In the genomic region with DNA sequence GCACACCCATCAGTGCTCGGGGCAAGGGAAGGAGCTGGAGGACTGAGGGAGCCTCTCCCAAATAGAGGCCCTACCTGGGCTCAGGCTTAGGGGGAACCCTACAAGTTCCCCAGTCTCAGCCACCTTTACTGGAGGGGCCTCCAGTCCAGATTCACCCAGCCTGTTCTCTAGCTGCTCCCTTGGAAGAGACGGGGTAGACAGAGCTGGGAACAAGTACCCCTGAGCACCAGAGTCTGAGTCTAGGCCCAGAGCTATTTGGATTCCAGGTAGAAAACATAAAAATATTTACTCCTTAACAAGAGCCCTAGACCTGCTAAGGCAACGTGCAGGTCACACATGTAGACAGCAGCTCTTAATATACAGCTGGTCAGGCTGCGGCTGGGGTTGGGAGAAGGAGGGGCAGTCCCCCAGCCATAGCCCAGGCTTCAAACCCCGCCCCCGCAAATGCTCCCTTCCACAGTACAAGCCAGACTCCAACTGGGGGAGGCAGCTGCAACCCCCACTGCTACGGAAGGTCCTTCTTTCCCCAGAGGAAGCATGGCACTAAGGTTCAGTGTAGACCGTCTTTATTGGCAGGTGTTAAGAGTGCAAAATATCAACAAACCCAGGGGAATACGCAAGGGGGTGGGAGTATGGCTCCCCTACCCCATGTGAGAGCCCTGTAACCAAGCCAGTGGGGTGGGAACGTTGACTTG, we compare ENCODE assay signal across 12 cellular contexts. TPM values are rescaled to one million over a fixed set of nuclear protein-coding genes. Genes with fewer than 3 reads are reported as not detected.
A peak's percentile ranks its signal among the peaks of the same experiment; 100 is the strongest.
DNase-seq lines count a peak whose midpoint lies in the region; ATAC-seq and TF ChIP-seq lines count a peak whose summit lies in the region.
"Had no signal": no experiment of that assay in that cellular context is flagged by ENCODE, and none has a peak within 500 bp of the region (broad histone marks: within the 10 kb centered on the region; RNA-seq: fewer than 3 reads in every experiment).

No MANE protein-coding gene starts in this region.

- H3K9me3 Mint-ChIP-seq in activated T-cell treated with anti-CD3 and anti-CD28 coated beads, Interleukin-2, amount 50 U/mL, for 24 hours: no peaks in the 10 kb centered on the region
- H3K9me3 Mint-ChIP-seq: activated T-cell treated with anti-CD3 and anti-CD28 coated beads, Interleukin-2, amount 50 U/mL, for 72 hours had no signal

- H3K79me2 ChIP-seq in parathyroid adenoma: no peaks in the 10 kb centered on the region

- no peaks in the 10 kb centered on the region for H3K9me3 ChIP-seq in Panc1 (ENCODE audit: control insufficient read depth, insufficient read depth, low read depth, low read length)
- no peaks in the 10 kb centered on the region for H3K9me3 ChIP-seq in heart left ventricle
- no peaks in the 10 kb centered on the region for H3K9me3 ChIP-seq in parathyroid adenoma (ENCODE audit: control insufficient read depth, low read length)
- H3K9me3 ChIP-seq in spleen: no peaks in the 10 kb centered on the region

- CTCF ChIA-PET in Panc1 (lab: Charles Lee): interaction anchor here (0.5 kb wide), 1 partner anchor 281 kb away, joined by 4 read pairs; no protein-coding TSS in a partner anchor

- TF ChIP-seq CTCF in Panc1 (IDR thresholded peaks at IDR 0.05) (no peak), heart left ventricle (IDR thresholded peaks at IDR 0.05) (no peak), parathyroid adenoma (IDR thresholded peaks at IDR 0.05) (no peak), spleen (IDR thresholded peaks at IDR 0.05 in 8 of 11, conservative IDR thresholded peaks at IDR 0.05 in 3 of 11) (no peak)

- H3K27ac Mint-ChIP-seq in activated T-cell treated with anti-CD3 and anti-CD28 coated beads, Interleukin-2, amount 50 U/mL, for 24 hours: no peak overlapping the region
- H3K27ac Mint-ChIP-seq: activated T-cell treated with anti-CD3 and anti-CD28 coated beads, Interleukin-2, amount 50 U/mL, for 72 hours had no signal

- TF ChIP-seq POLR2A in heart left ventricle (IDR thresholded peaks at IDR 0.05) (no peak), spleen (IDR thresholded peaks at IDR 0.05) (no peak)

- peak; percentile 56 for DNase-seq in EH (ENCODE audit: low read depth)
- DNase-seq in Panc1 (ENCODE audit: low read depth, low spot score): no peak
- DNase-seq in heart left ventricle: peak in 2 of 5 donors; percentile 33 to 57
- DNase-seq in CD1c-positive myeloid dendritic cell (ENCODE audit: extremely low spot score): no peak
- no peak for DNase-seq in activated T-cell treated with anti-CD3 and anti-CD28 coated beads, Interleukin-2, amount 50 U/mL, for 24 hours
- no peak for DNase-seq in spleen
- no peak for DNase-seq in anterior cingulate cortex (lab: John Stamatoyannopoulos, UW)
- DNase-seq: activated T-cell treated with anti-CD3 and anti-CD28 coated beads, Interleukin-2, amount 50 U/mL, for 72 hours; dermis blood vessel endothelial cell; NCI-H2029 had no signal

- H3K27ac ChIP-seq in Panc1 (ENCODE audit: low read length): peak overlapping the region; percentile 62
- peak overlapping the region in 6 of 12 donors; percentile 16 to 80 (median 31) for H3K27ac ChIP-seq in heart left ventricle
- H3K27ac ChIP-seq in parathyroid adenoma: no peak overlapping the region
- H3K27ac ChIP-seq in spleen: no peak overlapping the region

- H3K4me3 ChIP-seq in Panc1 (ENCODE audit: low read depth in 2 of 2, low read length in 2 of 2): no peak overlapping the region
- H3K4me3 ChIP-seq in heart left ventricle: no peak overlapping the region
- no peak overlapping the region for H3K4me3 ChIP-seq in parathyroid adenoma (ENCODE audit: low read depth, low read length)
- no peak overlapping the region for H3K4me3 ChIP-seq in spleen

- POLR2A ChIA-PET in Panc1 (lab: Charles Lee): interaction anchor here (0.6 kb wide), 1 partner anchor 200 kb away, joined by 10 read pairs; no protein-coding TSS in a partner anchor

- H3K4me1 Mint-ChIP-seq in activated T-cell treated with anti-CD3 and anti-CD28 coated beads, Interleukin-2, amount 50 U/mL, for 24 hours (ENCODE audit: low read depth): no peaks in the 10 kb centered on the region

- H3K27me3 Mint-ChIP-seq in activated T-cell treated with anti-CD3 and anti-CD28 coated beads, Interleukin-2, amount 50 U/mL, for 24 hours: peaks cover 18% of the 10 kb centered on the region

- H3K4me2 ChIP-seq in parathyroid adenoma (ENCODE audit: low read length): no peak overlapping the region

- WGBS in heart left ventricle, 4 donors: 54 to 62% (median 60%) methylated on average over 10 of the region's 10 CpGs
- 71 to 79% (median 73%) methylated on average over 9 to 10 of the region's 10 CpGs for WGBS in spleen, 5 donors

- no peaks in the 10 kb centered on the region for H3K27me3 ChIP-seq in Panc1 (ENCODE audit: control insufficient read depth, insufficient read depth, low read length)
- H3K27me3 ChIP-seq in heart left ventricle: no peaks in the 10 kb centered on the region
- H3K27me3 ChIP-seq in parathyroid adenoma (ENCODE audit: control insufficient read depth, insufficient read depth, low read length): no peaks in the 10 kb centered on the region
- H3K27me3 ChIP-seq in spleen (replicated peaks in 1 of 7): no peaks in the 10 kb centered on the region

- intact Hi-C loops in Panc1 (cut with micrococcal nuclease; ENCODE audit: unreplicated experiment) (no loop called here), heart left ventricle (cut with DNase I) (no loop called here), spleen (cut with DNase I; ENCODE audit: low total_unique reads) (no loop called here)

- H3K9ac ChIP-seq in parathyroid adenoma: no peak overlapping the region

- peak overlapping the region; percentile 46 for H2AFZ ChIP-seq in parathyroid adenoma

- no TSS peak for BruUV-seq in Panc1 (replicated peaks; lab: Mats Ljungman, UMichigan)

- H3K4me3 Mint-ChIP-seq in activated T-cell treated with anti-CD3 and anti-CD28 coated beads, Interleukin-2, amount 50 U/mL, for 24 hours: no peak overlapping the region
- H3K4me3 Mint-ChIP-seq: activated T-cell treated with anti-CD3 and anti-CD28 coated beads, Interleukin-2, amount 50 U/mL, for 72 hours had no signal

- no peaks in the 10 kb centered on the region for H3K36me3 Mint-ChIP-seq in activated T-cell treated with anti-CD3 and anti-CD28 coated beads, Interleukin-2, amount 50 U/mL, for 24 hours (ENCODE audit: low read depth)

- ATAC-seq in Panc1 (peak; percentile 17; the same call in 1 of the 2 replicates), heart left ventricle (peak in 3 of 4 donors; percentile 32 to 51 (median 44))
- ATAC-seq: activated T-cell treated with anti-CD3 and anti-CD28 coated beads, Interleukin-2, amount 50 U/mL, for 72 hours had no signal

- in situ Hi-C loops in Panc1 (cut with HindIII; ENCODE audit: low pct_unique_long_range_greater_than_20kb, low sequenced_read_pairs): no loop called here

- H3K4me1 ChIP-seq in Panc1 (ENCODE audit: control insufficient read depth, insufficient read depth, low read length) (peaks cover 73% of the 10 kb centered on the region), heart left ventricle (peaks cover 6 to 61% (median 35%) of the 10 kb centered on the region in 12 donors), parathyroid adenoma (peaks cover 20% of the 10 kb centered on the region), spleen (peaks cover 3 to 39% (median 22%) of the 10 kb centered on the region in 6 donors)

- H3K36me3 ChIP-seq in Panc1 (ENCODE audit: control insufficient read depth, insufficient read depth, low read length): no peaks in the 10 kb centered on the region
- peaks cover 0 to 16% (median 0%) of the 10 kb centered on the region in 9 donors for H3K36me3 ChIP-seq in heart left ventricle
- no peaks in the 10 kb centered on the region for H3K36me3 ChIP-seq in parathyroid adenoma (ENCODE audit: control insufficient read depth, insufficient read depth, low read length)
- no peaks in the 10 kb centered on the region for H3K36me3 ChIP-seq in spleen

RNA-seq across cellular contexts. Expression of gene TENT5B, which starts 8.0 kb away (rescaled TPM):
- total RNA-seq in Panc1 (2021; ENCODE audit: unreplicated experiment) (12.6 TPM), heart left ventricle (10 to 100 TPM in 8 of 9 donors, 1 to 10 TPM in 1; 9.1 to 78.4 (median 32.6) TPM), spleen (under 1 TPM in 6 of 7 donors, not detected in 1; 0.43 to 0.65 (median 0.47) TPM)
- 9.5 TPM for polyA plus RNA-seq in Panc1 (2012; ENCODE audit: insufficient read length)
- polyA plus RNA-seq in heart left ventricle (10 to 100 TPM; 19.8 to 62.2 TPM), spleen (1 to 10 TPM in 1 of 3 donors, under 1 TPM in 2; 0.41 to 1.0 (median 0.74) TPM)
- total RNA-seq: T-helper 1 cell treated with Interleukin-12 subunit alpha and Interleukin-12 subunit beta and Interleukin-4 antibody, amounts not matched to agents 30 ng/mL and 1 ng/mL, for 36 hours had no signal

RNA-seq across cellular contexts. Expression of gene TRNP1, which starts 11.1 kb away (rescaled TPM):
- total RNA-seq in Panc1 (2021; ENCODE audit: unreplicated experiment) (81.2 TPM), heart left ventricle (10 to 100 TPM; 16.6 to 68.5 (median 21.7) TPM), spleen (10 to 100 TPM in 2 of 7 donors, 1 to 10 TPM in 5; 3.1 to 18.1 (median 6.8) TPM)
- polyA plus RNA-seq in Panc1 (2012; ENCODE audit: insufficient read length): 95.3 TPM
- polyA plus RNA-seq in heart left ventricle (10 to 100 TPM; 18.4 to 38.9 TPM), spleen (1 to 10 TPM; 3.3 to 9.7 (median 6.1) TPM)

RNA-seq across cellular contexts. Expression of gene KDF1, which starts 44.4 kb away (rescaled TPM):
- total RNA-seq in Panc1 (2021; ENCODE audit: unreplicated experiment): 3.2 TPM
- 3.8 TPM for polyA plus RNA-seq in Panc1 (2012; ENCODE audit: insufficient read length)
- total RNA-seq in heart left ventricle: under 1 TPM in 2 of 9 donors, not detected in 7; 0.12 to 0.45 TPM
- polyA plus RNA-seq in heart left ventricle: under 1 TPM in 1 of 2 donors, not detected in 1; 0.03 TPM
- 1 to 10 TPM in 4 of 7 donors, under 1 TPM in 3; 0.44 to 2.1 (median 1.1) TPM for total RNA-seq in spleen
- polyA plus RNA-seq in spleen: 1 to 10 TPM in 1 of 3 donors, under 1 TPM in 2; 0.67 to 1.1 (median 0.89) TPM
- total RNA-seq: dermis blood vessel endothelial cell; T-helper 1 cell treated with Interleukin-12 subunit alpha and Interleukin-12 subunit beta and Interleukin-4 antibody, amounts not matched to agents 30 ng/mL and 1 ng/mL, for 36 hours had no signal
